In the genomic region with DNA sequence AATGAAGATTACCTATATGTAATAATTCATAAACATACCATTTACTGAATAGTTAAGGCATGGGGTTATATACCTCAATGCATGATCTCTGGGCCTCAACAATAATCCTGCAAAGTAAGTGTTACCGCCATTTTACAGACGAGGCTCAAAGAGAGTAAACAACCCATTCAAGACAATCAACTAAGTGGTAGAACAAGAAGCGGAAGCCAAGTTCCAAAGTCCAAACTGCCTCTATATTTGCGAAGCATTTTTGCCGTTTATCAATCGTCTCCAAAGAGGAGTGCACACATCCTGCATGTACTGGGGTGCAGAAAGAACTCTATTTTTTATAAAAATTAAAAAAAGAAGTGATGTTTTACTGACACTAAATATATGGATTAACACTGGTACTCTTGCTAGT, we compare ENCODE assay signal across 25 cellular contexts. TPM values are rescaled to one million over a fixed set of nuclear protein-coding genes. Genes with fewer than 3 reads are reported as not detected.
DNase-seq lines count a peak whose midpoint lies in the region; ATAC-seq and TF ChIP-seq lines count a peak whose summit lies in the region.
"Had no signal": no experiment of that assay in that cellular context is flagged by ENCODE, and none has a peak within 500 bp of the region (broad histone marks: within the 10 kb centered on the region; RNA-seq: fewer than 3 reads in every experiment).

No MANE protein-coding gene starts in this region.

- TF ChIP-seq POLR2A in body of pancreas (IDR thresholded peaks at IDR 0.05) = no peak

- H3K27me3 ChIP-seq in body of pancreas = no peaks in the 10 kb centered on the region
- H3K27me3 ChIP-seq in mucosa of rectum (ENCODE audit: control insufficient read depth in 2 of 2, insufficient read depth in 2 of 2, low read length in 2 of 2) = no peaks in the 10 kb centered on the region

- WGBS in body of pancreas, 2 donors = 9 to 32% methylated on average over 6 of the region's 6 CpGs

- no peaks in the 10 kb centered on the region for H3K4me1 Mint-ChIP-seq in glutamatergic neuron (ENCODE audit: low read depth, unreplicated experiment)
- H3K4me1 Mint-ChIP-seq: B cell; CD8-positive, alpha-beta memory T cell; GM23338; H9 had no signal

- TF ChIP-seq CTCF in body of pancreas (IDR thresholded peaks at IDR 0.05) (no peak), glutamatergic neuron (IDR thresholded peaks at IDR 0.05; ENCODE audit: partially characterized antibody, unreplicated experiment) (no peak)

- no peaks in the 10 kb centered on the region for H3K9me3 Mint-ChIP-seq in glutamatergic neuron (ENCODE audit: unreplicated experiment)
- H3K9me3 Mint-ChIP-seq: CD8-positive, alpha-beta memory T cell; GM23338; H9 had no signal

- H3K9ac ChIP-seq in mucosa of rectum (ENCODE audit: low read depth in 1 of 2, low read length in 2 of 2) = no peak overlapping the region
- H3K9ac ChIP-seq: SK-N-SH had no signal

- DNase-seq in HT-29 (ENCODE audit: low spot score) (peak; percentile 67), body of pancreas (peak; percentile 10 to 69 (median 40)), SIG-M5 treated with dmso at 0.1 percent for 504 hours (lab: John Stamatoyannopoulos, UW; ENCODE audit: unreplicated experiment) (no peak), glutamatergic neuron (no peak), left ventricle myocardium superior (no peak), activated gamma-delta T cell treated with Interleukin-2 at 50 U/mL for 16 hours (no peak)
- DNase-seq: Calu3; CD8-positive, alpha-beta memory T cell; DMS153; H9; NCI-H1092; NCI-H1436; NCI-H187; NCI-H2081 treated with DMSO at 0.1 percent for 48 hours; NCI-H2171; NCI-H226; NCI-H524 treated with DMSO at 0.1 percent for 48 hours; NCI-H774; SIG-M5; SK-N-SH; SW 1271 had no signal

- no peak overlapping the region for H3K4me3 ChIP-seq in body of pancreas
- H3K4me3 ChIP-seq in mucosa of rectum (ENCODE audit: low read length in 2 of 2) = no peak overlapping the region
- H3K4me3 ChIP-seq: GM23338 had no signal

- no peaks in the 10 kb centered on the region for H3K36me3 ChIP-seq in body of pancreas (replicated peaks in 1 of 2; ENCODE audit: insufficient read depth in 1 of 2, low read depth in 2 of 2)
- peaks cover 7 to 8% of the 10 kb centered on the region in 2 donors for H3K36me3 ChIP-seq in mucosa of rectum (ENCODE audit: control insufficient read depth in 2 of 2, insufficient read depth in 2 of 2, low read length in 2 of 2)

- ATAC-seq in body of pancreas (peak; percentile 95), left ventricle myocardium superior (no peak)
- ATAC-seq: GM23338 had no signal

- H3K27ac ChIP-seq in body of pancreas (no peak overlapping the region), mucosa of rectum (ENCODE audit: low read depth in 2 of 2, low read length in 2 of 2) (peak overlapping the region; percentile 9 to 38)
- H3K27ac ChIP-seq: C4-2B had no signal

- no peak overlapping the region for H3K27ac Mint-ChIP-seq in glutamatergic neuron (ENCODE audit: unreplicated experiment)
- H3K27ac Mint-ChIP-seq: B cell, GM23338, H9 had no signal

- H3K36me3 Mint-ChIP-seq in glutamatergic neuron (ENCODE audit: unreplicated experiment) = peaks cover 5% of the 10 kb centered on the region

- no peaks in the 10 kb centered on the region for H3K9me3 ChIP-seq in body of pancreas
- H3K9me3 ChIP-seq in mucosa of rectum (ENCODE audit: control insufficient read depth in 2 of 2, low read length in 2 of 2) = no peaks in the 10 kb centered on the region
- H3K9me3 ChIP-seq: SK-N-SH had no signal

- H3K4me3 Mint-ChIP-seq in glutamatergic neuron (ENCODE audit: unreplicated experiment) = no peak overlapping the region
- H3K4me3 Mint-ChIP-seq: B cell; CD8-positive, alpha-beta memory T cell; GM23338; H9 had no signal

- intact Hi-C loops in body of pancreas (cut with DNase I) = no loop called here
- intact Hi-C loops in left ventricle myocardium superior (cut with micrococcal nuclease) = no loop called here

- H3K27me3 Mint-ChIP-seq in glutamatergic neuron (ENCODE audit: unreplicated experiment) = no peaks in the 10 kb centered on the region
- H3K27me3 Mint-ChIP-seq: B cell; CD8-positive, alpha-beta memory T cell had no signal

- H3K4me1 ChIP-seq in body of pancreas (peaks cover 27% of the 10 kb centered on the region), mucosa of rectum (ENCODE audit: control insufficient read depth in 2 of 2, insufficient read depth in 2 of 2, low read length in 2 of 2) (peaks cover 3 to 13% of the 10 kb centered on the region in 2 donors)

RNA-seq across cellular contexts. Expression of a gene that starts 27.5 kb away (rescaled TPM):
- total RNA-seq in HT-29 (2014; rRNA removed; shearing (Covaris generic)) = not detected in 2 replicates
- total RNA-seq in body of pancreas (not detected), glutamatergic neuron (ENCODE audit: unreplicated experiment) (not detected), left ventricle myocardium superior (0.17 TPM)
- total RNA-seq: B cell; Calu3; CD8-positive, alpha-beta memory T cell; GM23338; H9 had no signal

RNA-seq across cellular contexts. Expression of a gene that starts 59.3 kb away (rescaled TPM):
- 0.79 and 1.3 TPM in 2 replicates for total RNA-seq in HT-29 (2014; rRNA removed; shearing (Covaris generic))
- total RNA-seq in body of pancreas (1 to 10 TPM in 1 of 2 donors, under 1 TPM in 1; 0.66 to 5.2 TPM), glutamatergic neuron (ENCODE audit: unreplicated experiment) (97.2 TPM), left ventricle myocardium superior (1.7 TPM)

Comparison
In these comparisons a context has a peak if more than half of its experiments do, and no peak if none do; other contexts are left out.
1. DNase-seq: peak in HT-29 (single experiment) and body of pancreas (4 of 4); none in SIG-M5 treated with dmso at 0.1 percent for 504 hours (single experiment), glutamatergic neuron (single experiment), left ventricle myocardium superior (single experiment) and activated gamma-delta T cell treated with Interleukin-2 at 50 U/mL for 16 hours (single experiment).
2. H3K27ac ChIP-seq: peak in mucosa of rectum (2 of 2); none in body of pancreas (0 of 4).
3. RNA of a gene that starts 59.3 kb away (total RNA-seq): 97.2 TPM in glutamatergic neuron (single experiment); 0.66 to 5.2 TPM in body of pancreas, 1.7 TPM in left ventricle myocardium superior (single experiment) and 0.79 to 1.3 TPM in HT-29; every median in the first group is over 10 times any median in the second.